Comparison of ENCODE assay signal across 1 cellular context in the genomic region with DNA sequence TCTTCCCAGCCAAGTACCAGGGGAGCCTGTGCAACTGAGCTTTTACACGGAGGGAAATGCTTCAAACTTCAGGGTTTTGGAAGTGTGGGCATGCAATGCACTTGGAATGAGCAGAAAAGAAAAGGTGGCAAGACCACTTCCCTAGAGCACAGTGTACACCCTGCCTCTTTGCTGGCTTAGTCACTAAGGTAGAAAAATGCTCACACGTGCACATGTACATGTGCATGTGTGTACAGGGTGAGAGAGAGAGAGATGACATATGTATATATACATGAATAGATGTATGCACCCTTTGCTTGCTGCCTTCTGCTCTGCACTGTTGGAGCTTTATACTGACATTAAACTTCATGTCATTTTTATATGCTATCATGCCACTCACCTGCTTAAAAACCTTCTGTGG.
TF ChIP-seq lines count a peak whose summit lies in the region.

No MANE protein-coding gene starts in this region.

TF ChIP-seq in HepG2, 621 proteins besides CTCF, POLR2A, EP300 and RAD21 (continued from another document):
- TF ChIP-seq SRSF4 (IDR thresholded peaks at IDR 0.05; ENCODE audit: low read depth, low read length, poor library complexity, severe bottlenecking), result no peak
